12 cellular contexts compared by ENCODE assay signal in genomic region chr3:55191911-55192787, GRCh38.
DNase-seq lines count a peak whose midpoint lies in the region; ATAC-seq and TF ChIP-seq lines count a peak whose summit lies in the region.
"Had no signal": no experiment of that assay in that cellular context is flagged by ENCODE, and none has a peak within 500 bp of the region (broad histone marks: within the 10 kb centered on the region; RNA-seq: fewer than 3 reads in every experiment).

No MANE protein-coding gene starts in this region.

- no peaks in the 10 kb centered on the region for H3K4me1 ChIP-seq in lower lobe of right lung

- H3K27me3 ChIP-seq in lower lobe of right lung (ENCODE audit: low read depth), result no peaks in the 10 kb centered on the region
- H3K27me3 ChIP-seq: hepatocyte had no signal

- no peak for TF ChIP-seq CTCF in lower lobe of right lung (IDR thresholded peaks at IDR 0.05)

- no peaks in the 10 kb centered on the region for H3K36me3 ChIP-seq in lower lobe of right lung

- no peak overlapping the region for H3K4me3 ChIP-seq in lower lobe of right lung
- H3K4me3 ChIP-seq: hepatocyte had no signal

- intact Hi-C loops in lower lobe of right lung (cut with DNase I), result no loop called here

- ATAC-seq in SK-N-SH treated with all-trans-retinoic acid at 6 μM for 48 hours (peak; percentile 84), lower lobe of right lung (no peak)
- ATAC-seq: activated CD8-positive, alpha-beta memory T cell treated with anti-CD3 and anti-CD28 coated beads, Interleukin-2, amount 10 ng/mL, durations not matched to agents 7 days and 5 days; stimulated activated naive CD8-positive, alpha-beta T cell treated with anti-CD3 and anti-CD28 coated beads, Interleukin-15, amount 100 ng/mL, for 72 hours had no signal

- DNase-seq in H4 (ENCODE audit: low spot score) (peak; percentile 69), fibroblast of the conjunctiva (ENCODE audit: low read depth) (peak; percentile 44), stromal cell of bone marrow (ENCODE audit: low read depth) (peak; percentile 84), NCI-H2107 (lab: John Stamatoyannopoulos, UW) (no peak), lower lobe of right lung (no peak), NCI-H1105 treated with DMSO at 0.1 percent for 48 hours (lab: John Stamatoyannopoulos, UW) (no peak)
- DNase-seq: activated CD8-positive, alpha-beta memory T cell treated with anti-CD3 and anti-CD28 coated beads, Interleukin-2, amount 10 ng/mL, durations not matched to agents 7 days and 5 days; effector CD4-positive, alpha-beta T cell; NCI-H2227 treated with DMSO at 0.1 percent for 48 hours; stimulated activated naive CD8-positive, alpha-beta T cell treated with anti-CD3 and anti-CD28 coated beads, Interleukin-15, amount 100 ng/mL, for 72 hours had no signal

- H3K9me3 ChIP-seq in lower lobe of right lung, result no peaks in the 10 kb centered on the region

- no peak overlapping the region for H3K27ac ChIP-seq in lower lobe of right lung
- H3K27ac ChIP-seq: hepatocyte had no signal

TF ChIP-seq in SK-N-SH treated with all-trans-retinoic acid at 6 μM for 48 hours, 23 proteins besides CTCF, POLR2A, EP300 and RAD21:
- TF ChIP-seq CREB5 (CRISPR knock-in tag; IDR thresholded peaks at IDR 0.05; ENCODE audit: low read depth), result peak; percentile 54; the same call in 1 of the 2 replicates
- TF ChIP-seq ZFP30 (CRISPR knock-in tag; IDR thresholded peaks at IDR 0.05), result no peak
- TF ChIP-seq ARNTL (CRISPR knock-in tag; IDR thresholded peaks at IDR 0.05; ENCODE audit: borderline replicate concordance, low read depth), result no peak
- peak; percentile 89 for TF ChIP-seq ISL1 (CRISPR knock-in tag; IDR thresholded peaks at IDR 0.05)
- TF ChIP-seq ZC3H10 (CRISPR knock-in tag; IDR thresholded peaks at IDR 0.05), result peak; percentile 74; the same call in 1 of the 2 replicates
- no peak for TF ChIP-seq BACH2 (CRISPR knock-in tag; IDR thresholded peaks at IDR 0.05; ENCODE audit: borderline replicate concordance)
- TF ChIP-seq OSR1 (CRISPR knock-in tag; IDR thresholded peaks at IDR 0.05), result no peak
- TF ChIP-seq ZNF565 (CRISPR knock-in tag; conservative IDR thresholded peaks at IDR 0.05; ENCODE audit: low read depth), result no peak
- TF ChIP-seq CSDC2 (CRISPR knock-in tag; IDR thresholded peaks at IDR 0.05), result no peak
- no peak; the same call in 1 of the 2 replicates for TF ChIP-seq RARB (CRISPR knock-in tag; IDR thresholded peaks at IDR 0.05)
- TF ChIP-seq, protein P1, sequence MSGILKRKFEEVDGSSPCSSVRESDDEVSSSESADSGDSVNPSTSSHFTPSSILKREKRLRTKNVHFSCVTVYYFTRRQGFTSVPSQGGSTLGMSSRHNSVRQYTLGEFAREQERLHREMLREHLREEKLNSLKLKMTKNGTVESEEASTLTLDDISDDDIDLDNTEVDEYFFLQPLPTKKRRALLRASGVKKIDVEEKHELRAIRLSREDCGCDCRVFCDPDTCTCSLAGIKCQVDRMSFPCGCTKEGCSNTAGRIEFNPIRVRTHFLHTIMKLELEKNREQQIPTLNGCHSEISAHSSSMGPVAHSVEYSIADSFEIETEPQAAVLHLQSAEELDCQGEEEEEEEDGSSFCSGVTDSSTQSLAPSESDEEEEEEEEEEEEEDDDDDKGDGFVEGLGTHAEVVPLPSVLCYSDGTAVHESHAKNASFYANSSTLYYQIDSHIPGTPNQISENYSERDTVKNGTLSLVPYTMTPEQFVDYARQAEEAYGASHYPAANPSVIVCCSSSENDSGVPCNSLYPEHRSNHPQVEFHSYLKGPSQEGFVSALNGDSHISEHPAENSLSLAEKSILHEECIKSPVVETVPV (CRISPR knock-in tag; IDR thresholded peaks at IDR 0.05), result no peak
- no peak for TF ChIP-seq TCF4 (CRISPR knock-in tag; IDR thresholded peaks at IDR 0.05; ENCODE audit: borderline replicate concordance)
- TF ChIP-seq ZNF8 (CRISPR knock-in tag; IDR thresholded peaks at IDR 0.05), result no peak
- TF ChIP-seq TSHZ2 (CRISPR knock-in tag; IDR thresholded peaks at IDR 0.05), result no peak
- no peak for TF ChIP-seq SNAI2 (CRISPR knock-in tag; IDR thresholded peaks at IDR 0.05)
- peak; percentile 41; the same call in 1 of the 2 replicates for TF ChIP-seq ZFP3 (CRISPR knock-in tag; IDR thresholded peaks at IDR 0.05)
- no peak for TF ChIP-seq ZNF70 (CRISPR knock-in tag; IDR thresholded peaks at IDR 0.05)
- no peak for TF ChIP-seq GLIS3 (CRISPR knock-in tag; IDR thresholded peaks at IDR 0.05)
- TF ChIP-seq, protein P2, sequence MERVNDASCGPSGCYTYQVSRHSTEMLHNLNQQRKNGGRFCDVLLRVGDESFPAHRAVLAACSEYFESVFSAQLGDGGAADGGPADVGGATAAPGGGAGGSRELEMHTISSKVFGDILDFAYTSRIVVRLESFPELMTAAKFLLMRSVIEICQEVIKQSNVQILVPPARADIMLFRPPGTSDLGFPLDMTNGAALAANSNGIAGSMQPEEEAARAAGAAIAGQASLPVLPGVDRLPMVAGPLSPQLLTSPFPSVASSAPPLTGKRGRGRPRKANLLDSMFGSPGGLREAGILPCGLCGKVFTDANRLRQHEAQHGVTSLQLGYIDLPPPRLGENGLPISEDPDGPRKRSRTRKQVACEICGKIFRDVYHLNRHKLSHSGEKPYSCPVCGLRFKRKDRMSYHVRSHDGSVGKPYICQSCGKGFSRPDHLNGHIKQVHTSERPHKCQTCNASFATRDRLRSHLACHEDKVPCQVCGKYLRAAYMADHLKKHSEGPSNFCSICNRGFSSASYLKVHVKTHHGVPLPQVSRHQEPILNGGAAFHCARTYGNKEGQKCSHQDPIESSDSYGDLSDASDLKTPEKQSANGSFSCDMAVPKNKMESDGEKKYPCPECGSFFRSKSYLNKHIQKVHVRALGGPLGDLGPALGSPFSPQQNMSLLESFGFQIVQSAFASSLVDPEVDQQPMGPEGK (CRISPR knock-in tag; IDR thresholded peaks at IDR 0.05; ENCODE audit: borderline replicate concordance), result peak; percentile 64; the same call in 1 of the 2 replicates
- no peak for TF ChIP-seq ESRRG (CRISPR knock-in tag; IDR thresholded peaks at IDR 0.05)
- TF ChIP-seq, protein P3, sequence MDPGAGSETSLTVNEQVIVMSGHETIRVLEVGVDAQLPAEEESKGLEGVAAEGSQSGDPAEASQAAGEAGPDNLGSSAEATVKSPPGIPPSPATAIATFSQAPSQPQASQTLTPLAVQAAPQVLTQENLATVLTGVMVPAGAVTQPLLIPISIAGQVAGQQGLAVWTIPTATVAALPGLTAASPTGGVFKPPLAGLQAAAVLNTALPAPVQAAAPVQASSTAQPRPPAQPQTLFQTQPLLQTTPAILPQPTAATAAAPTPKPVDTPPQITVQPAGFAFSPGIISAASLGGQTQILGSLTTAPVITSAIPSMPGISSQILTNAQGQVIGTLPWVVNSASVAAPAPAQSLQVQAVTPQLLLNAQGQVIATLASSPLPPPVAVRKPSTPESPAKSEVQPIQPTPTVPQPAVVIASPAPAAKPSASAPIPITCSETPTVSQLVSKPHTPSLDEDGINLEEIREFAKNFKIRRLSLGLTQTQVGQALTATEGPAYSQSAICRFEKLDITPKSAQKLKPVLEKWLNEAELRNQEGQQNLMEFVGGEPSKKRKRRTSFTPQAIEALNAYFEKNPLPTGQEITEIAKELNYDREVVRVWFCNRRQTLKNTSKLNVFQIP (CRISPR knock-in tag; IDR thresholded peaks at IDR 0.05; ENCODE audit: borderline replicate concordance, low read depth), result no peak
- TF ChIP-seq PPARA (CRISPR knock-in tag; IDR thresholded peaks at IDR 0.05; ENCODE audit: borderline replicate concordance), result no peak
TF ChIP-seq in SK-N-SH treated with all-trans-retinoic acid at 6 μM for 48 hours: peak in this region for 5.

Comparison
In these comparisons a context has a peak if more than half of its experiments do, and no peak if none do; other contexts are left out.
1. DNase-seq: peak in H4 (single experiment), fibroblast of the conjunctiva (single experiment) and stromal cell of bone marrow (single experiment); none in NCI-H2107 (single experiment), lower lobe of right lung (single experiment) and NCI-H1105 treated with DMSO at 0.1 percent for 48 hours (single experiment).